23 cellular contexts compared by ENCODE assay signal in the genomic region with DNA sequence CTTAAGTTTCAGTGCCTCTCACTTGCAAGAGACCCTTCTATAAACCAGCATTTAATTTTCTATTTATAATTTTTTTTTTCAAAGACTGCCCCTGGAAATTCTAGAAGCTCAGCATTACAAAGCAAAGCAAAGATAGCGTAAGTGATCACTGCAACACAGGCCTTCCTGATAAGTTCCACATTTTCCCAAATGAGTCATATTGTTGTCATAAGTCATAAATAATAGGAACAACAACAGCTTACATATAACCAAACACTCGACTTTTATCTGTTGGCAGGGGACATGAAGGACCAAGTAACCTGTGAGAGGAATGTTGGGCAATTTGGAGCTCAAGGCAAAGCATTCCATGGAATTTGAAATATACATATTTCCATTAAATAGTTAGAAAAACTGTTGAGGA.
"Had no signal": no experiment of that assay in that cellular context is flagged by ENCODE, and none has a peak within 500 bp of the region (broad histone marks: within the 10 kb centered on the region; RNA-seq: fewer than 3 reads in every experiment).

No MANE protein-coding gene starts in this region.

- H3K9me3 ChIP-seq: left lung, ovary, right atrium auricular region, tibial nerve, uterus had no signal

- DNase-seq: hypothalamus; immature natural killer cell; kidney; left colon; left lung; mesendoderm; naive thymus-derived CD4-positive, alpha-beta T cell; ovary; small intestine; stimulated activated CD4-positive, alpha-beta T cell treated with anti-CD3 and anti-CD28 coated beads, Interleukin-1b, Interleukin-23, amount 100 ng/mL, for 48 hours; stimulated activated CD4-positive, alpha-beta T cell treated with anti-CD3 and anti-CD28 coated beads, Interleukin-2, amount 100 ng/mL, for 48 hours; stimulated activated CD4-positive, alpha-beta T cell treated with anti-CD3 and anti-CD28 coated beads, Interleukin-4, amount 100 ng/mL, for 4 hours; stimulated activated CD8-positive, alpha-beta memory T cell treated with anti-CD3 and anti-CD28 coated beads, Interleukin-4, amount 100 ng/mL, for 48 hours; stimulated activated naive CD4-positive, alpha-beta T cell treated with Interleukin-2 at 50 U/mL for 16 hours; stimulated activated naive CD8-positive, alpha-beta T cell treated with anti-CD3 and anti-CD28 coated beads, Interleukin-15, amount 100 ng/mL, for 72 hours; substantia nigra; uterus had no signal

- H3K4me1 ChIP-seq: left lung, right atrium auricular region, tibial nerve, uterus had no signal

- H3K27me3 ChIP-seq: left lung, ovary, right atrium auricular region, tibial nerve, uterus had no signal

- H3K4me3 ChIP-seq: left lung, lung, ovary, right atrium auricular region, tibial nerve, uterus had no signal

- H3K27ac ChIP-seq: left lung, ovary, right atrium auricular region, tibial nerve, uterus had no signal

- H3K36me3 ChIP-seq: left lung, ovary, right atrium auricular region, tibial nerve, uterus had no signal

- ATAC-seq: left colon; left lung; naive thymus-derived CD4-positive, alpha-beta T cell; natural killer cell treated with Interleukin-12 subunit alpha and Interleukin-12 subunit beta and Interleukin-15 and Interleukin-18, amount 100 ng/mL, for 72 hours; sciatic nerve; stimulated activated memory B cell treated with anti-CD40 and anti-IgM and Interleukin-4, amounts not matched to agents 10 μg/mL and 1 μg/mL and 100 μg/mL, for 72 hours; stimulated activated naive CD8-positive, alpha-beta T cell treated with anti-CD3 and anti-CD28 coated beads, Interleukin-15, amount 100 ng/mL, for 72 hours had no signal
